ENCODE assay signal across 9 cellular contexts in the genomic region with DNA sequence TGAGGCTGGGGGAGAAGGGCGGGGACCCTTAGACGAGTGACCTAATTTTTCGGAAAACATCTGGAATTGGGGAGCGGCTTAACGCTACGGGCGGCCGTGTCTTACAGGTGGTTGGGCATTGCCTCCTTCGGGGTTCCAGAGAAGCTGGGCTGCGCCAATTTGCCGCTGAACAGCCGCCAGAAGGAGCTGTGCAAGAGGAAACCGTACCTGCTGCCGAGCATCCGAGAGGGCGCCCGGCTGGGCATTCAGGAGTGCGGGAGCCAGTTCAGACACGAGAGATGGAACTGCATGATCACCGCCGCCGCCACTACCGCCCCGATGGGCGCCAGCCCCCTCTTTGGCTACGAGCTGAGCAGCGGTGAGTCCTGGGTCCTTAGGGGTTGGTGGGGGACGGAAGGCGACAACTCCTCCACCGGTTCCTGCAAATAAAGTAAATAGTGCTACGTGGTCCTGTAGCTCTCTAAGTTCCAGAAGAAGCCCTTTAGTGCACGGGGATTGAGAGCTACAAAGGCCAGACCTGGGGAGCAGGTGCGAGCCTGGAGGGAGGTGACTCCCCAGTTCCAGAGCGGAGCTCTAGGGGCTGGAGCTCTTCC. TPM values are rescaled to one million over a fixed set of nuclear protein-coding genes. Genes with fewer than 3 reads are reported as not detected.
DNase-seq lines count a peak whose midpoint lies in the region; ATAC-seq and TF ChIP-seq lines count a peak whose summit lies in the region.
"Had no signal": no experiment of that assay in that cellular context is flagged by ENCODE, and none has a peak within 500 bp of the region (broad histone marks: within the 10 kb centered on the region; RNA-seq: fewer than 3 reads in every experiment).

No MANE protein-coding gene starts in this region.

- H3K36me3 ChIP-seq in HUES48 (ENCODE audit: control insufficient read depth, insufficient read depth, low read length) (no peaks in the 10 kb centered on the region), hepatocyte (replicated peaks; ENCODE audit: insufficient read depth, low read depth) (no peaks in the 10 kb centered on the region), skeletal muscle satellite cell (ENCODE audit: insufficient read depth, low read length) (no peaks in the 10 kb centered on the region)

- peaks cover 50% of the 10 kb centered on the region for H3K27me3 Mint-ChIP-seq in activated CD8-positive, alpha-beta T cell treated with anti-CD3 and anti-CD28 coated beads, Interleukin-2, amount 10 ng/mL, durations not matched to agents 7 days and 5 days (ENCODE audit: low read depth)

- peaks cover 17% of the 10 kb centered on the region for H3K4me1 Mint-ChIP-seq in activated CD8-positive, alpha-beta T cell treated with anti-CD3 and anti-CD28 coated beads, Interleukin-2, amount 10 ng/mL, durations not matched to agents 7 days and 5 days (ENCODE audit: low read depth)

- peak; percentile 61 for ATAC-seq in GM19351 (IDR thresholded peaks at IDR 0.05; ENCODE audit: unreplicated experiment)
- ATAC-seq in activated CD8-positive, alpha-beta T cell treated with anti-CD3 and anti-CD28 coated beads, Interleukin-2, amount 10 ng/mL, durations not matched to agents 7 days and 5 days, result peak; percentile 43

- H3K9ac ChIP-seq in HUES48 (ENCODE audit: low read depth, low read length) (no peak overlapping the region), skeletal muscle satellite cell (ENCODE audit: low read depth, low read length) (peak overlapping the region; percentile 26)

- H3K4me2 ChIP-seq in hepatocyte (peak overlapping the region; percentile 94), skeletal muscle satellite cell (ENCODE audit: low read length) (peak overlapping the region; percentile 100)

- H3K4me1 ChIP-seq in HUES48 (ENCODE audit: control insufficient read depth, insufficient read depth, low read length), result 0 out of 2 replicates have a peak, but pooled peaks cover 3% of the 10 kb centered on the region
- H3K4me1 ChIP-seq in hepatocyte (ENCODE audit: insufficient read depth), result peaks cover 7% of the 10 kb centered on the region
- H3K4me1 ChIP-seq in skeletal muscle satellite cell (ENCODE audit: control insufficient read depth, insufficient read depth, low read length), result peaks cover 15% of the 10 kb centered on the region

- no peaks in the 10 kb centered on the region for H4K20me1 ChIP-seq in hepatocyte (ENCODE audit: insufficient read depth, poor library complexity, severe bottlenecking)

- H3K27me3 ChIP-seq in HUES48 (ENCODE audit: control insufficient read depth, insufficient read depth, low read length) (peaks cover 51% of the 10 kb centered on the region), hepatocyte (peaks cover 64% of the 10 kb centered on the region), skeletal muscle satellite cell (ENCODE audit: control insufficient read depth, insufficient read depth, low read length) (peaks cover 18% of the 10 kb centered on the region)

- POLR2A ChIA-PET in activated CD8-positive, alpha-beta T cell treated with anti-CD3 and anti-CD28 coated beads, Interleukin-2, amount 10 ng/mL, durations not matched to agents 7 days and 5 days (lab: Charles Lee), result no interaction called here

- peak overlapping the region; percentile 52 for H3K4me3 Mint-ChIP-seq in activated CD8-positive, alpha-beta T cell treated with anti-CD3 and anti-CD28 coated beads, Interleukin-2, amount 10 ng/mL, durations not matched to agents 7 days and 5 days

- H3K27ac Mint-ChIP-seq in activated CD8-positive, alpha-beta T cell treated with anti-CD3 and anti-CD28 coated beads, Interleukin-2, amount 10 ng/mL, durations not matched to agents 7 days and 5 days, result no peak overlapping the region

- H3K9me2 ChIP-seq in hepatocyte (replicated peaks; ENCODE audit: insufficient read depth), result no peaks in the 10 kb centered on the region

- H3K9me3 Mint-ChIP-seq in activated CD8-positive, alpha-beta T cell treated with anti-CD3 and anti-CD28 coated beads, Interleukin-2, amount 10 ng/mL, durations not matched to agents 7 days and 5 days (ENCODE audit: insufficient read depth), result no peaks in the 10 kb centered on the region

- DNase-seq in DMS 273 treated with DMSO at 0.1 percent for 48 hours (lab: John Stamatoyannopoulos, UW) (peak; percentile 41), hepatocyte (ENCODE audit: low spot score) (peak; percentile 44), midbrain (lab: John Stamatoyannopoulos, UW) (no peak)
- peak; percentile 28 for DNase-seq in activated CD8-positive, alpha-beta T cell treated with anti-CD3 and anti-CD28 coated beads, Interleukin-2, amount 10 ng/mL, durations not matched to agents 7 days and 5 days
- DNase-seq in activated CD4-positive, CD25-positive, alpha-beta regulatory T cell treated with anti-CD3 and anti-CD28 coated beads, Interleukin-2, amount 50 U/mL, for 72 hours, result no peak

- H3K9me3 ChIP-seq in HUES48 (ENCODE audit: control insufficient read depth, insufficient read depth, low read length) (no peaks in the 10 kb centered on the region), hepatocyte (ENCODE audit: low read depth) (no peaks in the 10 kb centered on the region), skeletal muscle satellite cell (replicated peaks; ENCODE audit: low read length) (no peaks in the 10 kb centered on the region)

- CTCF ChIA-PET in activated CD8-positive, alpha-beta T cell treated with anti-CD3 and anti-CD28 coated beads, Interleukin-2, amount 10 ng/mL, durations not matched to agents 7 days and 5 days (lab: Charles Lee), result interaction anchor here (0.6 to 1.4 kb wide), 5 partner anchors 37 to 227 kb away, joined by 3 to 6 read pairs (median 3); partner anchors contain the start of gene FAM3C

- peak overlapping the region; percentile 75 for H3K4me3 ChIP-seq in HUES48 (ENCODE audit: low read depth, low read length)
- peak overlapping the region; percentile 54 for H3K4me3 ChIP-seq in hepatocyte
- peak overlapping the region; percentile 79 for H3K4me3 ChIP-seq in skeletal muscle satellite cell (ENCODE audit: low read length)
- H3K4me3 ChIP-seq: lung had no signal

- H2AFZ ChIP-seq in hepatocyte, result peak overlapping the region; percentile 41

- H3K36me3 Mint-ChIP-seq in activated CD8-positive, alpha-beta T cell treated with anti-CD3 and anti-CD28 coated beads, Interleukin-2, amount 10 ng/mL, durations not matched to agents 7 days and 5 days (ENCODE audit: low read depth), result no peaks in the 10 kb centered on the region

- no peaks in the 10 kb centered on the region for H3K79me2 ChIP-seq in hepatocyte

- no peak overlapping the region for H3K27ac ChIP-seq in HUES48 (ENCODE audit: low read depth, low read length)
- no peak overlapping the region for H3K27ac ChIP-seq in hepatocyte

- WGBS in hepatocyte (ENCODE audit: low lambda C conversion rate, missing lambda C conversion rate), result 1% methylated on average over 34 of the region's 34 CpGs

- peak; percentile 9 for TF ChIP-seq CTCF in hepatocyte (IDR thresholded peaks at IDR 0.05; ENCODE audit: poor library complexity)

RNA-seq across cellular contexts. Expression of gene WNT16, which starts 0.8 kb away (rescaled TPM):
- not detected for total RNA-seq in activated CD8-positive, alpha-beta T cell treated with anti-CD3 and anti-CD28 coated beads, Interleukin-2, amount 10 ng/mL, durations not matched to agents 7 days and 5 days
- 1.7 and 2.8 TPM in 2 replicates for total RNA-seq in hepatocyte
- 0.52 and 0.58 TPM in 2 replicates for polyA plus RNA-seq in hepatocyte
- total RNA-seq in skeletal muscle satellite cell (2012; rRNA removed), result under 0.01 and 0.25 TPM in 2 replicates

Comparison
In these comparisons a context has a peak if more than half of its experiments do, and no peak if none do; other contexts are left out.
1. DNase-seq: peak in DMS 273 treated with DMSO at 0.1 percent for 48 hours (single experiment), activated CD8-positive, alpha-beta T cell treated with anti-CD3 and anti-CD28 coated beads, Interleukin-2, amount 10 ng/mL, durations not matched to agents 7 days and 5 days (single experiment) and hepatocyte (single experiment); none in activated CD4-positive, CD25-positive, alpha-beta regulatory T cell treated with anti-CD3 and anti-CD28 coated beads, Interleukin-2, amount 50 U/mL, for 72 hours (single experiment) and midbrain (single experiment).
2. Peak in every context shown above with its lines, with median percentiles within 50 percentile points of each other: H3K4me3 ChIP-seq.